In genomic region chr1:245825128-245825901, GRCh38 we compare ENCODE assay signal across 19 cellular contexts.
DNase-seq lines count a peak whose midpoint lies in the region; ATAC-seq and TF ChIP-seq lines count a peak whose summit lies in the region.
"Had no signal": no experiment of that assay in that cellular context is flagged by ENCODE, and none has a peak within 500 bp of the region (broad histone marks: within the 10 kb centered on the region; RNA-seq: fewer than 3 reads in every experiment).

No MANE protein-coding gene starts in this region.

- no peak overlapping the region for H2AFZ ChIP-seq in smooth muscle cell (ENCODE audit: low read depth)

- H3K4me3 ChIP-seq in right atrium auricular region (no peak overlapping the region), heart right ventricle (no peak overlapping the region), smooth muscle cell (no peak overlapping the region)
- H3K4me3 ChIP-seq: thyroid gland had no signal

- no peaks in the 10 kb centered on the region for H4K20me1 ChIP-seq in smooth muscle cell (ENCODE audit: low read depth)

- no peak overlapping the region for H3K9ac ChIP-seq in smooth muscle cell (ENCODE audit: low read depth)

- ATAC-seq in Right ventricle myocardium superior (ENCODE audit: poor library complexity) = peak; percentile 74
- ATAC-seq in heart right ventricle = peak in 7 of 8 donors; percentile 38 to 85 (median 71)
- ATAC-seq: naive thymus-derived CD4-positive, alpha-beta T cell had no signal

- intact Hi-C loops in Right ventricle myocardium superior (cut with DNase I) (loop anchor here (5.0 kb wide), 1 partner anchor 177 kb away; no protein-coding TSS in a partner anchor), heart right ventricle (cut with DNase I) (loop anchor here in 6 of 10 donors (2.0 to 5.0 kb wide), 3 partner anchors 172 to 177 kb away; no protein-coding TSS in a partner anchor)

- no peak for DNase-seq in Right ventricle myocardium superior
- no peak for DNase-seq in right atrium auricular region (ENCODE audit: low spot score)
- DNase-seq in heart right ventricle = peak in 1 of 2 donors; percentile 10
- no peak for DNase-seq in smooth muscle cell (lab: John Stamatoyannopoulos, UW; ENCODE audit: unreplicated experiment)
- no peak for DNase-seq in stimulated activated CD4-positive, alpha-beta T cell treated with anti-CD3 and anti-CD28 coated beads, Interleukin-4, amount 100 ng/mL, for 1 hour
- DNase-seq in GM20000 (ENCODE audit: low spot score) = no peak
- no peak for DNase-seq in RKO (ENCODE audit: low spot score)
- DNase-seq: activated CD4-positive, alpha-beta T cell treated with anti-CD3 and anti-CD28 coated beads, Interleukin-2, amount 50 U/mL, for 1 hour; activated T-cell treated with anti-CD3 and anti-CD28 coated beads, Interleukin-2, amount 50 U/mL, for 48 hours; aorta; effector memory CD4-positive, alpha-beta T cell; naive thymus-derived CD4-positive, alpha-beta T cell; NCI-H1436; NCI-H524; stimulated activated CD4-positive, alpha-beta T cell treated with anti-CD3 and anti-CD28 coated beads, Interleukin-1b, Interleukin-23, amount 100 ng/mL, for 48 hours; stimulated activated CD8-positive, alpha-beta memory T cell treated with anti-CD3 and anti-CD28 coated beads, Interleukin-4, amount 100 ng/mL, for 48 hours; T-helper 2 cell; thyroid gland had no signal

- WGBS in heart right ventricle, 2 donors = 64 to 66% methylated on average over 13 of the region's 13 CpGs
- 79% methylated on average over 13 of the region's 13 CpGs for whole genome bisulfite sequencing in smooth muscle cell (ENCODE audit: low lambda C conversion rate)

- no peaks in the 10 kb centered on the region for H3K4me1 ChIP-seq in right atrium auricular region
- no peaks in the 10 kb centered on the region for H3K4me1 ChIP-seq in heart right ventricle
- H3K4me1 ChIP-seq in smooth muscle cell (ENCODE audit: low read depth) = peaks cover 4% of the 10 kb centered on the region
- H3K4me1 ChIP-seq: thyroid gland had no signal

- H3K4me2 ChIP-seq in smooth muscle cell = no peak overlapping the region

- H3K36me3 ChIP-seq in right atrium auricular region (no peaks in the 10 kb centered on the region), heart right ventricle (no peaks in the 10 kb centered on the region), smooth muscle cell (ENCODE audit: low read depth) (no peaks in the 10 kb centered on the region)
- H3K36me3 ChIP-seq: thyroid gland had no signal

- H3F3A ChIP-seq in smooth muscle cell (ENCODE audit: low read depth) = peaks cover 8% of the 10 kb centered on the region

- no peaks in the 10 kb centered on the region for H3K27me3 ChIP-seq in right atrium auricular region
- no peaks in the 10 kb centered on the region for H3K27me3 ChIP-seq in heart right ventricle
- no peaks in the 10 kb centered on the region for H3K27me3 ChIP-seq in smooth muscle cell (ENCODE audit: low read depth)
- H3K27me3 ChIP-seq: thyroid gland had no signal

- no peaks in the 10 kb centered on the region for H3K79me2 ChIP-seq in smooth muscle cell (ENCODE audit: low read depth)

- H3K9me3 ChIP-seq in right atrium auricular region (no peaks in the 10 kb centered on the region), heart right ventricle (no peaks in the 10 kb centered on the region), smooth muscle cell (replicated peaks; ENCODE audit: low read depth) (no peaks in the 10 kb centered on the region)
- H3K9me3 ChIP-seq: thyroid gland had no signal

- H3K27ac ChIP-seq in right atrium auricular region = no peak overlapping the region
- H3K27ac ChIP-seq in VCaP = no peak overlapping the region
- H3K27ac ChIP-seq in heart right ventricle = no peak overlapping the region
- H3K27ac ChIP-seq in smooth muscle cell (ENCODE audit: low read depth) = peak overlapping the region; percentile 52
- H3K27ac ChIP-seq: thyroid gland had no signal

- TF ChIP-seq CTCF in right atrium auricular region (IDR thresholded peaks at IDR 0.05) = peak in 1 of 2 donors; percentile 40
- peak; percentile 47 for TF ChIP-seq CTCF in VCaP (conservative IDR thresholded peaks at IDR 0.05)
- peak in 7 of 9 donors; percentile 26 to 56 (median 41) for TF ChIP-seq CTCF in heart right ventricle (IDR thresholded peaks at IDR 0.05)
- TF ChIP-seq CTCF in smooth muscle cell (IDR thresholded peaks at IDR 0.05; ENCODE audit: borderline replicate concordance, insufficient read depth, poor library complexity, severe bottlenecking) = no peak
- TF ChIP-seq CTCF in GM20000 (IDR thresholded peaks at IDR 0.05; ENCODE audit: extremely low read depth, missing control alignments) = no peak

Comparison
In these comparisons a context has a peak if more than half of its experiments do, and no peak if none do; other contexts are left out.
1. CTCF ChIP-seq: peak in VCaP (single experiment) and heart right ventricle (7 of 9); none in smooth muscle cell (single experiment) and GM20000 (single experiment).